In genomic region chr4:168515222-168516011, GRCh38 we compare ENCODE assay signal across 19 cellular contexts. TPM values are rescaled to one million over a fixed set of nuclear protein-coding genes. Genes with fewer than 3 reads are reported as not detected.
A peak's percentile ranks its signal among the peaks of the same experiment; 100 is the strongest.
DNase-seq lines count a peak whose midpoint lies in the region; ATAC-seq, FAIRE-seq and TF ChIP-seq lines count a peak whose summit lies in the region.
"Had no signal": no experiment of that assay in that cellular context is flagged by ENCODE, and none has a peak within 500 bp of the region (broad histone marks: within the 10 kb centered on the region; RNA-seq: fewer than 3 reads in every experiment).

No MANE protein-coding gene starts in this region.

- CTCF ChIA-PET in activated CD4-positive, alpha-beta T cell treated with anti-CD3 and anti-CD28 coated beads for 36 hours (lab: Charles Lee) = interaction anchor here (0.5 to 3.5 kb wide), 9 partner anchors 11 to 495 kb away, joined by 3 to 9 read pairs (median 4); partner anchors contain the start of gene CBR4

- H3K36me3 Mint-ChIP-seq in chondrocyte (ENCODE audit: low read depth) (peaks cover 9% of the 10 kb centered on the region), endothelial cell (ENCODE audit: low read depth, unreplicated experiment) (no peaks in the 10 kb centered on the region)
- H3K36me3 Mint-ChIP-seq in activated CD4-positive, alpha-beta T cell treated with anti-CD3 and anti-CD28 coated beads for 36 hours (ENCODE audit: low read depth) = no peaks in the 10 kb centered on the region

- FAIRE-seq in GM12892 (lab: Jason Lieb, UNC) = peak; percentile 14
- FAIRE-seq: endometrium had no signal

- 75 to 95% (median 88%) methylated on average over 5 of the region's 5 CpGs for WGBS in spleen, 5 donors

- intact Hi-C loops in left lung (cut with DNase I) = loop anchor here in 1 of 2 donors (10.0 kb wide), 1 partner anchor 389 kb away; no protein-coding TSS in a partner anchor
- intact Hi-C loops in spleen (cut with DNase I; ENCODE audit: low total_unique reads) = no loop called here
- intact Hi-C loops in activated CD4-positive, alpha-beta T cell treated with anti-CD3 and anti-CD28 coated beads for 36 hours (cut with DNase I, micrococcal nuclease) = loop anchor here in 1 of 2 experiments (2.0 kb wide), 1 partner anchor 333 kb away; no protein-coding TSS in a partner anchor

- TF ChIP-seq CTCF in chondrocyte (IDR thresholded peaks at IDR 0.05) (no peak), left lung (IDR thresholded peaks at IDR 0.05) (no peak), spleen (IDR thresholded peaks at IDR 0.05 in 8 of 11, conservative IDR thresholded peaks at IDR 0.05 in 3 of 11) (no peak), endothelial cell (IDR thresholded peaks at IDR 0.05; ENCODE audit: unreplicated experiment) (no peak)

- peaks cover 25% of the 10 kb centered on the region for H3K4me1 Mint-ChIP-seq in chondrocyte (ENCODE audit: low read depth)
- peaks cover 23% of the 10 kb centered on the region for H3K4me1 Mint-ChIP-seq in activated CD4-positive, alpha-beta T cell treated with anti-CD3 and anti-CD28 coated beads for 36 hours
- H3K4me1 Mint-ChIP-seq in endothelial cell (ENCODE audit: unreplicated experiment) = peaks cover 3% of the 10 kb centered on the region

- ATAC-seq in left lung (peak; percentile 13), HG02938 (IDR thresholded peaks at IDR 0.05; ENCODE audit: unreplicated experiment) (no peak)
- no peak for ATAC-seq in activated CD4-positive, alpha-beta T cell treated with anti-CD3 and anti-CD28 coated beads for 36 hours
- ATAC-seq: naive thymus-derived CD4-positive, alpha-beta T cell had no signal

- no peaks in the 10 kb centered on the region for H3K27me3 ChIP-seq in left lung
- H3K27me3 ChIP-seq in spleen (replicated peaks in 1 of 7) = no peaks in the 10 kb centered on the region
- H3K27me3 ChIP-seq: BLaER1 had no signal

- TF ChIP-seq POLR2A in GM12892 (IDR thresholded peaks at IDR 0.05; ENCODE audit: low read depth, low read length) = no peak
- no peak for TF ChIP-seq POLR2A in spleen (IDR thresholded peaks at IDR 0.05)

- H3K4me3 Mint-ChIP-seq in chondrocyte (ENCODE audit: unreplicated experiment) (no peak overlapping the region), endothelial cell (ENCODE audit: unreplicated experiment) (no peak overlapping the region)
- H3K4me3 Mint-ChIP-seq in activated CD4-positive, alpha-beta T cell treated with anti-CD3 and anti-CD28 coated beads for 36 hours = no peak overlapping the region
- H3K4me3 Mint-ChIP-seq: naive thymus-derived CD4-positive, alpha-beta T cell had no signal

- H3K27ac Mint-ChIP-seq in chondrocyte (ENCODE audit: unreplicated experiment) (peak overlapping the region; percentile 58), endothelial cell (ENCODE audit: unreplicated experiment) (no peak overlapping the region)
- no peak overlapping the region for H3K27ac Mint-ChIP-seq in activated CD4-positive, alpha-beta T cell treated with anti-CD3 and anti-CD28 coated beads for 36 hours
- H3K27ac Mint-ChIP-seq: naive thymus-derived CD4-positive, alpha-beta T cell had no signal

- no peak overlapping the region for H3K27ac ChIP-seq in left lung
- no peak overlapping the region for H3K27ac ChIP-seq in spleen
- H3K27ac ChIP-seq: BLaER1, prostate gland, thoracic aorta, WERI-Rb-1 had no signal

- H3K4me3 ChIP-seq in left lung = no peak overlapping the region
- no peak overlapping the region for H3K4me3 ChIP-seq in spleen
- H3K4me3 ChIP-seq: BLaER1, prostate gland, thoracic aorta had no signal

- H3K9me3 ChIP-seq in left lung (no peaks in the 10 kb centered on the region), spleen (no peaks in the 10 kb centered on the region)
- H3K9me3 ChIP-seq: BLaER1, prostate gland, thoracic aorta had no signal

- POLR2A ChIA-PET in activated CD4-positive, alpha-beta T cell treated with anti-CD3 and anti-CD28 coated beads for 36 hours (lab: Charles Lee) = no interaction called here

- H3K4me1 ChIP-seq in left lung = peaks cover 0 to 12% of the 10 kb centered on the region in 2 donors
- peaks cover 0 to 13% (median 4%) of the 10 kb centered on the region in 6 donors for H3K4me1 ChIP-seq in spleen
- H3K4me1 ChIP-seq: BLaER1, prostate gland had no signal

- DNase-seq in GM12892 (ENCODE audit: insufficient read length) = no peak
- peak; percentile 9 for DNase-seq in NCI-H1694 treated with DMSO at 0.1 percent for 48 hours (lab: John Stamatoyannopoulos, UW)
- no peak for DNase-seq in chondrocyte (ENCODE audit: low spot score)
- DNase-seq in left lung = no peak
- no peak for DNase-seq in spleen
- DNase-seq in activated CD4-positive, alpha-beta T cell treated with anti-CD3 and anti-CD28 coated beads for 36 hours = no peak
- DNase-seq in endothelial cell (ENCODE audit: low spot score) = no peak
- DNase-seq: activated naive CD4-positive, alpha-beta T cell treated with anti-CD3 and anti-CD28 coated beads, Interleukin-2, amount 50 U/mL, for 16 hours; caudate nucleus; head of caudate nucleus; naive thymus-derived CD4-positive, alpha-beta T cell; NCI-H2227 treated with DMSO at 0.1 percent for 48 hours; OCI-M1; WERI-Rb-1 had no signal

- H3K36me3 ChIP-seq in left lung (no peaks in the 10 kb centered on the region), spleen (no peaks in the 10 kb centered on the region)
- H3K36me3 ChIP-seq: BLaER1, prostate gland, thoracic aorta, WERI-Rb-1 had no signal

- H3K27me3 Mint-ChIP-seq in chondrocyte (ENCODE audit: low read depth) = no peaks in the 10 kb centered on the region
- H3K27me3 Mint-ChIP-seq in activated CD4-positive, alpha-beta T cell treated with anti-CD3 and anti-CD28 coated beads for 36 hours = no peaks in the 10 kb centered on the region
- H3K27me3 Mint-ChIP-seq in endothelial cell (ENCODE audit: unreplicated experiment) = no peaks in the 10 kb centered on the region

- H3K9me3 Mint-ChIP-seq in chondrocyte (ENCODE audit: low read depth) (peaks cover 4% of the 10 kb centered on the region), endothelial cell (ENCODE audit: unreplicated experiment) (no peaks in the 10 kb centered on the region)
- H3K9me3 Mint-ChIP-seq in activated CD4-positive, alpha-beta T cell treated with anti-CD3 and anti-CD28 coated beads for 36 hours (ENCODE audit: low read depth) = no peaks in the 10 kb centered on the region
- H3K9me3 Mint-ChIP-seq: naive thymus-derived CD4-positive, alpha-beta T cell had no signal

RNA-seq across cellular contexts. Expression of gene PALLD, which starts 18.6 kb away (rescaled TPM):
- 1.5 TPM for polyA plus RNA-seq in GM12892 (2012; ENCODE audit: missing spikeins)
- total RNA-seq in chondrocyte (886 to 1,317 TPM (median 900 TPM) in 3 replicates), left lung (100 to 1,000 TPM in 1 of 2 donors, 10 to 100 TPM in 1; 80.4 to 194 TPM), spleen (100 to 1,000 TPM in 6 of 7 donors, 10 to 100 TPM in 1; 83.5 to 228 (median 183) TPM), endothelial cell (ENCODE audit: unreplicated experiment) (16.4 TPM)
- 10 to 100 TPM; 24.3 to 53.1 (median 35.8) TPM for polyA plus RNA-seq in spleen
- 10 to 100 TPM in 1 of 2 experiments, 1 to 10 TPM in 1; 9.5 to 11.0 TPM for total RNA-seq in activated CD4-positive, alpha-beta T cell treated with anti-CD3 and anti-CD28 coated beads for 36 hours

RNA-seq across cellular contexts. Expression of gene DDX60L, which starts 35.1 kb away (rescaled TPM):
- polyA plus RNA-seq in GM12892 (2012; ENCODE audit: missing spikeins) = 4.2 TPM
- total RNA-seq in chondrocyte (4.2 to 7.5 TPM (median 4.9 TPM) in 3 replicates), left lung (10 to 100 TPM; 23.1 to 44.7 TPM), spleen (10 to 100 TPM; 35.4 to 82.2 (median 60.5) TPM), endothelial cell (ENCODE audit: unreplicated experiment) (10.8 TPM)
- 10 to 100 TPM in 2 of 3 donors, 1 to 10 TPM in 1; 9.3 to 19.1 (median 16.5) TPM for polyA plus RNA-seq in spleen
- total RNA-seq in activated CD4-positive, alpha-beta T cell treated with anti-CD3 and anti-CD28 coated beads for 36 hours = 1 to 10 TPM; 5.9 to 6.7 TPM
